27 cellular contexts compared by ENCODE assay signal in genomic region chr15:36434160-36434559, GRCh38.
"Had no signal": no experiment of that assay in that cellular context is flagged by ENCODE, and none has a peak within 500 bp of the region (broad histone marks: within the 10 kb centered on the region; RNA-seq: fewer than 3 reads in every experiment).

No MANE protein-coding gene starts in this region.

- H3K36me3 ChIP-seq: neural progenitor cell, ovary, right lobe of liver, sigmoid colon, stomach, thoracic aorta, thyroid gland, tibial nerve, upper lobe of left lung, vagina had no signal

- H2AFZ ChIP-seq: neural progenitor cell, parathyroid adenoma had no signal

- ATAC-seq: natural killer cell treated with Interleukin-12 subunit alpha and Interleukin-12 subunit beta and Interleukin-15 and Interleukin-18, amount 100 ng/mL, for 72 hours; psoas muscle; right cardiac atrium; right lobe of liver; stimulated activated effector memory CD8-positive, alpha-beta T cell treated with anti-CD3 and anti-CD28 coated beads, Interleukin-12 subunit alpha, Interleukin-12 subunit beta, amount 100 ng/mL, for 72 hours; stimulated activated naive B cell treated with anti-CD40 and anti-IgM and Interleukin-4, amounts not matched to agents 10 μg/mL and 1 μg/mL and 100 μg/mL, for 72 hours had no signal

- H3K4me1 ChIP-seq: parathyroid adenoma, psoas muscle, right lobe of liver, sigmoid colon, stomach, thyroid gland, tibial nerve, upper lobe of left lung, vagina had no signal

- H3K4me3 ChIP-seq: neural progenitor cell, ovary, psoas muscle, right lobe of liver, sigmoid colon, stomach, thoracic aorta, thyroid gland, tibial nerve, upper lobe of left lung, vagina had no signal

- H3K79me2 ChIP-seq: parathyroid adenoma had no signal

- H3K9ac ChIP-seq: neural progenitor cell, parathyroid adenoma had no signal

- DNase-seq: nephron progenitor cell; occipital lobe; ovary; posterior cingulate gyrus; psoas muscle; right cardiac atrium; right lobe of liver; sigmoid colon; small intestine; stimulated activated CD4-positive, alpha-beta T cell treated with anti-CD3 and anti-CD28 coated beads, Interleukin-15, amount 100 ng/mL, for 24 hours; stimulated activated CD4-positive, alpha-beta T cell treated with anti-CD3 and anti-CD28 coated beads, Interleukin-2, amount 100 ng/mL, for 24 hours; stimulated activated CD4-positive, alpha-beta T cell treated with anti-CD3 and anti-CD28 coated beads, Interleukin-2, amount 100 ng/mL, for 48 hours; stimulated activated CD4-positive, alpha-beta T cell treated with anti-CD3 and anti-CD28 coated beads, Interleukin-4, amount 100 ng/mL, for 24 hours; stimulated activated naive B cell treated with anti-CD40 and anti-IgM and Interleukin-4, amounts not matched to agents 10 μg/mL and 1 μg/mL and 100 μg/mL, for 72 hours; stimulated activated naive CD4-positive, alpha-beta T cell treated with Interleukin-2 at 50 U/mL for 16 hours; stomach; thyroid gland; trophoblast cell; upper lobe of left lung had no signal

- H3K27ac ChIP-seq: neural progenitor cell, ovary, parathyroid adenoma, psoas muscle, right lobe of liver, sigmoid colon, stomach, thoracic aorta, thyroid gland, tibial nerve, upper lobe of left lung, vagina had no signal

- H3K4me2 ChIP-seq: neural progenitor cell had no signal

- H3K9me3 ChIP-seq: ovary, psoas muscle, right lobe of liver, sigmoid colon, stomach, thoracic aorta, thyroid gland, tibial nerve, upper lobe of left lung, vagina had no signal

- H3K27me3 ChIP-seq: neural progenitor cell, ovary, right lobe of liver, sigmoid colon, stomach, thyroid gland, tibial nerve, upper lobe of left lung, vagina had no signal

- FAIRE-seq: small intestine, urothelium cell line had no signal
